8 cellular contexts compared by ENCODE assay signal in genomic region chr17:42389135-42389417, GRCh38. TPM values are rescaled to one million over a fixed set of nuclear protein-coding genes. Genes with fewer than 3 reads are reported as not detected.
DNase-seq lines count a peak whose midpoint lies in the region; ATAC-seq and TF ChIP-seq lines count a peak whose summit lies in the region.

No MANE protein-coding gene starts in this region.

- peak overlapping the region; percentile 69 for H3K4me3 ChIP-seq in OCI-LY7 (ENCODE audit: low read depth, low read length, poor library complexity, severe bottlenecking)
- H3K4me3 ChIP-seq in esophagus (ENCODE audit: low read depth in 1 of 2, low read length in 2 of 2): peak overlapping the region; percentile 39 to 49
- H3K4me3 ChIP-seq in psoas muscle: peak overlapping the region; percentile 65

- no peaks in the 10 kb centered on the region for H3K9me2 ChIP-seq in OCI-LY7 (ENCODE audit: insufficient read depth, low read length)

- H3K9me3 ChIP-seq in OCI-LY7 (ENCODE audit: low read length): no peaks in the 10 kb centered on the region
- H3K9me3 ChIP-seq in esophagus (ENCODE audit: control insufficient read depth in 2 of 2, insufficient read depth in 1 of 2, low read depth in 1 of 2, low read length in 1 of 2): no peaks in the 10 kb centered on the region
- no peaks in the 10 kb centered on the region for H3K9me3 ChIP-seq in psoas muscle

- H4K20me1 ChIP-seq in OCI-LY7 (ENCODE audit: insufficient read depth, low read length): no peaks in the 10 kb centered on the region

- H3K4me3 Mint-ChIP-seq in activated CD8-positive, alpha-beta memory T cell treated with anti-CD3 and anti-CD28 coated beads, Interleukin-2, amount 10 ng/mL, durations not matched to agents 7 days and 5 days: peak overlapping the region; percentile 98

- peaks cover 57% of the 10 kb centered on the region for H3K4me1 Mint-ChIP-seq in activated CD8-positive, alpha-beta memory T cell treated with anti-CD3 and anti-CD28 coated beads, Interleukin-2, amount 10 ng/mL, durations not matched to agents 7 days and 5 days

- DNase-seq in activated CD8-positive, alpha-beta memory T cell treated with anti-CD3 and anti-CD28 coated beads, Interleukin-2, amount 10 ng/mL, durations not matched to agents 7 days and 5 days: no peak
- DNase-seq in activated CD8-positive, alpha-beta memory T cell treated with anti-CD3 and anti-CD28 coated beads, Interleukin-2, amount 50 U/mL, for 4 hours: no peak
- DNase-seq in OCI-LY7 (ENCODE audit: low spot score) (no peak), psoas muscle (peak in 1 of 2 donors; percentile 31), dermis blood vessel endothelial cell (no peak), NCI-H69 (lab: John Stamatoyannopoulos, UW) (no peak)

- H3K27ac ChIP-seq in OCI-LY7 (ENCODE audit: low read depth, low read length, poor library complexity, severe bottlenecking) (no peak overlapping the region), esophagus (ENCODE audit: low read depth in 2 of 2, low read length in 1 of 2) (peak overlapping the region; percentile 98 to 99), psoas muscle (peak overlapping the region; percentile 98)

- no TSS peak for BruUV-seq in OCI-LY7 (replicated peaks; lab: Mats Ljungman, UMichigan)

- H3K4me1 ChIP-seq in OCI-LY7 (ENCODE audit: insufficient read depth, low read length, poor library complexity, severe bottlenecking) (peaks cover 38% of the 10 kb centered on the region), esophagus (ENCODE audit: control insufficient read depth in 2 of 2, insufficient read depth in 2 of 2, low read length in 1 of 2) (peaks cover 0 to 2% of the 10 kb centered on the region in 2 donors), psoas muscle (peaks cover 25% of the 10 kb centered on the region)

- TF ChIP-seq CTCF in OCI-LY7 (conservative IDR thresholded peaks at IDR 0.05; ENCODE audit: low read length): no peak
- no peak for TF ChIP-seq CTCF in psoas muscle (IDR thresholded peaks at IDR 0.05)

- H3K9me3 Mint-ChIP-seq in activated CD8-positive, alpha-beta memory T cell treated with anti-CD3 and anti-CD28 coated beads, Interleukin-2, amount 10 ng/mL, durations not matched to agents 7 days and 5 days (ENCODE audit: low read depth): no peaks in the 10 kb centered on the region

- peak overlapping the region; percentile 93 for H3K4me2 ChIP-seq in OCI-LY7 (ENCODE audit: low read length)

- H3K27me3 Mint-ChIP-seq in activated CD8-positive, alpha-beta memory T cell treated with anti-CD3 and anti-CD28 coated beads, Interleukin-2, amount 10 ng/mL, durations not matched to agents 7 days and 5 days: no peaks in the 10 kb centered on the region

- H3K36me3 ChIP-seq in OCI-LY7 (ENCODE audit: insufficient read depth, low read length): no peaks in the 10 kb centered on the region
- H3K36me3 ChIP-seq in esophagus (ENCODE audit: control insufficient read depth in 2 of 2, insufficient read depth in 2 of 2, low read length in 1 of 2): no peaks in the 10 kb centered on the region
- H3K36me3 ChIP-seq in psoas muscle (ENCODE audit: insufficient read depth in 1 of 2, low read depth in 1 of 2): no peaks in the 10 kb centered on the region

- intact Hi-C loops in OCI-LY7 (cut with micrococcal nuclease; ENCODE audit: unreplicated experiment): loop anchor here (10.0 kb wide), 1 partner anchor 274 kb away; the partner anchor contains the start of gene DHX58
- intact Hi-C loops in psoas muscle (cut with DNase I): loop anchor here in 1 of 2 donors (2.0 kb wide), 1 partner anchor 18 kb away; no protein-coding TSS in a partner anchor

- ATAC-seq in activated CD8-positive, alpha-beta memory T cell treated with anti-CD3 and anti-CD28 coated beads, Interleukin-2, amount 10 ng/mL, durations not matched to agents 7 days and 5 days: peak; percentile 59
- ATAC-seq in psoas muscle (peak in 2 of 4 donors; percentile 15 to 17), HG03565 (IDR thresholded peaks at IDR 0.05; ENCODE audit: unreplicated experiment) (no peak)

- 2 to 3% methylated on average over 11 of the region's 11 CpGs for WGBS in esophagus, 2 donors
- 1 to 9% (median 1%) methylated on average over 11 of the region's 11 CpGs for WGBS in psoas muscle, 3 donors

- CTCF ChIA-PET in activated CD8-positive, alpha-beta memory T cell treated with anti-CD3 and anti-CD28 coated beads, Interleukin-2, amount 10 ng/mL, durations not matched to agents 7 days and 5 days (lab: Charles Lee): interaction anchor here (0.9 to 30.0 kb wide), 15 partner anchors 8 to 235 kb away, joined by 3 to 967 read pairs (median 4); no protein-coding TSS in a partner anchor
- CTCF ChIA-PET in OCI-LY7 (lab: Charles Lee; ENCODE audit: unreplicated experiment): no interaction called here

- no peaks in the 10 kb centered on the region; the same call in 1 of the 2 replicates for H3K79me2 ChIP-seq in OCI-LY7 (ENCODE audit: insufficient read depth, low read depth, low read length)

- H3K36me3 Mint-ChIP-seq in activated CD8-positive, alpha-beta memory T cell treated with anti-CD3 and anti-CD28 coated beads, Interleukin-2, amount 10 ng/mL, durations not matched to agents 7 days and 5 days: peaks cover 15% of the 10 kb centered on the region

- no peaks in the 10 kb centered on the region for H3K27me3 ChIP-seq in esophagus (ENCODE audit: control insufficient read depth in 1 of 2, insufficient read depth in 2 of 2, low read length in 2 of 2)
- H3K27me3 ChIP-seq in psoas muscle (ENCODE audit: insufficient read depth in 3 of 3, low read length in 2 of 3): no peaks in the 10 kb centered on the region

- peak overlapping the region; percentile 98 for H2AFZ ChIP-seq in OCI-LY7 (ENCODE audit: low read length)

- peak overlapping the region; percentile 99 for H3K27ac Mint-ChIP-seq in activated CD8-positive, alpha-beta memory T cell treated with anti-CD3 and anti-CD28 coated beads, Interleukin-2, amount 10 ng/mL, durations not matched to agents 7 days and 5 days

- POLR2A ChIA-PET in OCI-LY7 (lab: Charles Lee): interaction anchor here (0.5 to 1.3 kb wide), 4 partner anchors 10 to 185 kb away, joined by 3 to 7 read pairs (median 3); no protein-coding TSS in a partner anchor

RNA-seq across cellular contexts. Expression of gene STAT3, which starts 0.8 kb away (rescaled TPM):
- 10 to 100 TPM; 90.5 to 97.6 TPM for total RNA-seq in activated CD8-positive, alpha-beta memory T cell treated with anti-CD3 and anti-CD28 coated beads, Interleukin-2, amount 10 ng/mL, durations not matched to agents 7 days and 5 days
- total RNA-seq in OCI-LY7 (2014; rRNA removed; shearing (Covaris generic)): 11.4 and 14.8 TPM in 2 replicates
- total RNA-seq in OCI-LY7 (2022) (28.7 and 37.2 TPM in 2 replicates), psoas muscle (100 to 1,000 TPM in 3 of 4 donors, 10 to 100 TPM in 1; 67.3 to 279 (median 220) TPM), dermis blood vessel endothelial cell (131 and 179 TPM in 2 replicates)
- polyA plus RNA-seq in esophagus (10 to 100 TPM; 30.8 to 64.2 TPM), psoas muscle (100 to 1,000 TPM in 1 of 3 donors, 10 to 100 TPM in 2; 95.6 to 111 (median 97.8) TPM)

RNA-seq across cellular contexts. Expression of gene CAVIN1, which starts 34.0 kb away (rescaled TPM):
- 1 to 10 TPM in 1 of 2 experiments, under 1 TPM in 1; 0.66 to 1.3 TPM for total RNA-seq in activated CD8-positive, alpha-beta memory T cell treated with anti-CD3 and anti-CD28 coated beads, Interleukin-2, amount 10 ng/mL, durations not matched to agents 7 days and 5 days
- not detected in 2 replicates for total RNA-seq in OCI-LY7 (2014; rRNA removed; shearing (Covaris generic))
- total RNA-seq in OCI-LY7 (2022): 0.08 TPM in 1 of 2 replicates, not detected in the other
- polyA plus RNA-seq in esophagus: 10 to 100 TPM; 40.0 to 60.4 TPM
- 100 to 1,000 TPM; 109 to 151 (median 128) TPM for total RNA-seq in psoas muscle
- 10 to 100 TPM; 69.5 to 92.6 (median 92.0) TPM for polyA plus RNA-seq in psoas muscle
- total RNA-seq in dermis blood vessel endothelial cell: 768 and 840 TPM in 2 replicates

Comparison
In these comparisons a context has a peak if more than half of its experiments do, and no peak if none do; other contexts are left out.
1. RNA of gene CAVIN1, which starts 34.0 kb away (total RNA-seq): 768 to 840 TPM in dermis blood vessel endothelial cell and 109 to 151 TPM in psoas muscle; 0.66 to 1.3 TPM in activated CD8-positive, alpha-beta memory T cell treated with anti-CD3 and anti-CD28 coated beads, Interleukin-2, amount 10 ng/mL, durations not matched to agents 7 days and 5 days and 0.08 TPM in OCI-LY7; every median in the first group is over 10 times any median in the second.
2. Peak in every context shown above with its lines, with median percentiles within 50 percentile points of each other: H3K4me3 ChIP-seq.